Comparison of ENCODE assay signal across 15 cellular contexts in genomic region chr10:78684954-78685353, GRCh38.
DNase-seq lines count a peak whose midpoint lies in the region; ATAC-seq lines count a peak whose summit lies in the region.
"Had no signal": no experiment of that assay in that cellular context is flagged by ENCODE, and none has a peak within 500 bp of the region (broad histone marks: within the 10 kb centered on the region; RNA-seq: fewer than 3 reads in every experiment).

No MANE protein-coding gene starts in this region.

- no peak for ATAC-seq in GM18907 (IDR thresholded peaks at IDR 0.05; ENCODE audit: unreplicated experiment)
- ATAC-seq: lower lobe of right lung, right cardiac atrium had no signal

- DNase-seq in DMS153 treated with DMSO at 0.1 percent for 48 hours (lab: John Stamatoyannopoulos, UW; ENCODE audit: unreplicated experiment) (peak; percentile 88), NCI-H146 (lab: John Stamatoyannopoulos, UW) (peak; percentile 65), NCI-H526 treated with DMSO at 0.1 percent for 48 hours (lab: John Stamatoyannopoulos, UW) (peak; percentile 32), islet precursor cell (peak; percentile 39), NK-92 (lab: John Stamatoyannopoulos, UW; ENCODE audit: unreplicated experiment) (no peak), HuH-7.5 (ENCODE audit: low spot score) (no peak), HK-2 (ENCODE audit: unreplicated experiment) (no peak)
- DNase-seq: activated naive CD8-positive, alpha-beta T cell treated with anti-CD3 and anti-CD28 coated beads for 36 hours; KG1; lower lobe of right lung; MV-4-11; NK-92 treated with Interleukin-12 subunit alpha and Interleukin-12 subunit beta, amount 100 ng/mL, for 24 hours; occipital lobe; right cardiac atrium had no signal

Comparison
In these comparisons a context has a peak if more than half of its experiments do, and no peak if none do; other contexts are left out.
1. DNase-seq: peak in DMS153 treated with DMSO at 0.1 percent for 48 hours (single experiment), NCI-H146 (single experiment), NCI-H526 treated with DMSO at 0.1 percent for 48 hours (single experiment) and islet precursor cell (single experiment); none in NK-92 (single experiment), HuH-7.5 (single experiment) and HK-2 (single experiment).